14 cellular contexts compared by ENCODE assay signal in the genomic region with DNA sequence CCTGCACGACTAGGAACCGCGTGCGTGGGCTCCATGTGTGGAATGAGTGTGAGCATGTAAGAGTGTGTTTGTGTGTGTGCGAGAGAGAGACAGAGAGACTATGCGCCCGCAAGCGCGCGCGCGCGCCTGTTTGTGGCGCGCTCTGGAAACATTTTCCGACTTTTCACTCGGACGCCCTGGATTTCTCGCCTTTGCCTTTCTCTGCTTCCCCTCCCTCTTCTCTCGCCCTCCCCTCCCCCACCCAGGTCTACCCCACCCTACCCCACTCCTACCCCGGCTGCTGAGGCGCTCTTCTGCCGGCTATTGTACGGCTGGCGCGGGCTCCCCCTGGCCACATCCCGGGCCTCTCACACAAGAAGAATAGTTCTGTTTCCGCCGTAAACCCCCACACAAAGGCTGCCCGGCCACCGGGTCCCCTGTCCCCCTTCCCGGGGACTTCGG. TPM values are rescaled to one million over a fixed set of nuclear protein-coding genes. Genes with fewer than 3 reads are reported as not detected.
DNase-seq lines count a peak whose midpoint lies in the region; ATAC-seq and TF ChIP-seq lines count a peak whose summit lies in the region.
"Had no signal": no experiment of that assay in that cellular context is flagged by ENCODE, and none has a peak within 500 bp of the region (broad histone marks: within the 10 kb centered on the region; RNA-seq: fewer than 3 reads in every experiment).

No MANE protein-coding gene starts in this region.

- peak overlapping the region; percentile 99 for H3K4me2 ChIP-seq in neural progenitor cell

- no peak for ATAC-seq in activated T-helper 17 cell treated with anti-CD3 and anti-CD28 coated beads, Interleukin-2, amount 50 U/mL, for 72 hours (replicated peaks)
- ATAC-seq in HG03565 (IDR thresholded peaks at IDR 0.05; ENCODE audit: unreplicated experiment): no peak

- peaks cover 85% of the 10 kb centered on the region for H3K27me3 Mint-ChIP-seq in neural progenitor cell (ENCODE audit: insufficient read depth, low read depth)
- peaks cover 95% of the 10 kb centered on the region for H3K27me3 Mint-ChIP-seq in mesothelial cell of epicardium (ENCODE audit: low read depth)
- H3K27me3 Mint-ChIP-seq in activated T-helper 17 cell treated with anti-CD3 and anti-CD28 coated beads, Interleukin-2, amount 50 U/mL, for 72 hours: peaks cover 54% of the 10 kb centered on the region

- peak overlapping the region; percentile 86 for H3K4me3 ChIP-seq in WERI-Rb-1 (ENCODE audit: low read depth, low read length)
- peak overlapping the region; percentile 96 for H3K4me3 ChIP-seq in neural progenitor cell

- H3K27me3 ChIP-seq in WERI-Rb-1 (ENCODE audit: insufficient read depth, low read depth, severe bottlenecking) (no peaks in the 10 kb centered on the region), neural progenitor cell (peaks cover 79% of the 10 kb centered on the region)

- CTCF ChIA-PET in HEK293T (lab: Yijun Ruan, JAX): no interaction called here

- peaks cover 59% of the 10 kb centered on the region for H3K4me1 ChIP-seq in neural progenitor cell

- H3K36me3 ChIP-seq in WERI-Rb-1: peaks cover 31% of the 10 kb centered on the region
- H3K36me3 ChIP-seq in neural progenitor cell: no peaks in the 10 kb centered on the region

- peaks cover 78% of the 10 kb centered on the region for H3F3A ChIP-seq in neural progenitor cell (ENCODE audit: low read depth)

- H3K4me3 Mint-ChIP-seq in neural progenitor cell (peak overlapping the region; percentile 83), mesothelial cell of epicardium (no peak overlapping the region)
- H3K4me3 Mint-ChIP-seq in activated T-helper 17 cell treated with anti-CD3 and anti-CD28 coated beads, Interleukin-2, amount 50 U/mL, for 72 hours: no peak overlapping the region
- H3K4me3 Mint-ChIP-seq: activated B cell treated with CpG ODN at 0.5 μM for 24 hours had no signal

- H3K36me3 Mint-ChIP-seq in neural progenitor cell (no peaks in the 10 kb centered on the region), mesothelial cell of epicardium (no peaks in the 10 kb centered on the region)
- no peaks in the 10 kb centered on the region for H3K36me3 Mint-ChIP-seq in activated T-helper 17 cell treated with anti-CD3 and anti-CD28 coated beads, Interleukin-2, amount 50 U/mL, for 72 hours (ENCODE audit: low read depth)

- peaks cover 81% of the 10 kb centered on the region for H4K20me1 ChIP-seq in neural progenitor cell (ENCODE audit: low read depth)

- H3K27ac ChIP-seq in WERI-Rb-1 (peak overlapping the region; percentile 97), neural progenitor cell (peak overlapping the region; percentile 50)
- H3K27ac ChIP-seq: dorsolateral prefrontal cortex had no signal

- peaks cover 98% of the 10 kb centered on the region for H3K79me2 ChIP-seq in neural progenitor cell (ENCODE audit: low read depth)

- H3K9ac ChIP-seq in neural progenitor cell: peak overlapping the region; percentile 59

- H3K4me1 Mint-ChIP-seq in neural progenitor cell: peaks cover 40% of the 10 kb centered on the region
- H3K4me1 Mint-ChIP-seq in mesothelial cell of epicardium: peaks cover 16% of the 10 kb centered on the region
- peaks cover 6% of the 10 kb centered on the region for H3K4me1 Mint-ChIP-seq in activated T-helper 17 cell treated with anti-CD3 and anti-CD28 coated beads, Interleukin-2, amount 50 U/mL, for 72 hours

- DNase-seq in DMS153 treated with DMSO at 0.1 percent for 48 hours (lab: John Stamatoyannopoulos, UW; ENCODE audit: unreplicated experiment) (peak; percentile 23), DMS153 (lab: John Stamatoyannopoulos, UW) (no peak), HEK293T (ENCODE audit: extremely low spot score) (peak; percentile 35), WERI-Rb-1 (peak; percentile 62), neural progenitor cell (ENCODE audit: low spot score) (peak; percentile 76), mesothelial cell of epicardium (ENCODE audit: low spot score in 2 of 2, unreplicated experiment in 2 of 2) (no peak)
- DNase-seq: 8988T; activated B cell treated with CpG ODN at 0.5 μM for 24 hours; activated naive CD4-positive, alpha-beta T cell treated with Interleukin-2 at 50 U/mL for 16 hours had no signal

- POLR2A ChIA-PET in HEK293T (lab: Yijun Ruan, JAX): interaction anchor here (1.4 kb wide), 1 partner anchor 15 kb away, joined by 5 read pairs; no protein-coding TSS in a partner anchor

- no peak overlapping the region for H3K27ac Mint-ChIP-seq in neural progenitor cell
- no peak overlapping the region for H3K27ac Mint-ChIP-seq in mesothelial cell of epicardium
- no peak overlapping the region for H3K27ac Mint-ChIP-seq in activated T-helper 17 cell treated with anti-CD3 and anti-CD28 coated beads, Interleukin-2, amount 50 U/mL, for 72 hours
- H3K27ac Mint-ChIP-seq: activated B cell treated with CpG ODN at 0.5 μM for 24 hours had no signal

- H3K9me3 Mint-ChIP-seq in neural progenitor cell (peaks cover 8% of the 10 kb centered on the region), mesothelial cell of epicardium (no peaks in the 10 kb centered on the region)
- no peaks in the 10 kb centered on the region for H3K9me3 Mint-ChIP-seq in activated T-helper 17 cell treated with anti-CD3 and anti-CD28 coated beads, Interleukin-2, amount 50 U/mL, for 72 hours
- H3K9me3 Mint-ChIP-seq: activated B cell treated with CpG ODN at 0.5 μM for 24 hours had no signal

- no peaks in the 10 kb centered on the region for H3K9me3 ChIP-seq in WERI-Rb-1 (ENCODE audit: severe bottlenecking)
- H3K9me3 ChIP-seq in neural progenitor cell (ENCODE audit: low read depth): no peaks in the 10 kb centered on the region

- no peak for TF ChIP-seq CTCF in WERI-Rb-1 (IDR thresholded peaks at IDR 0.05; ENCODE audit: low read depth, low read length)
- peak; percentile 14 for TF ChIP-seq CTCF in neural progenitor cell (IDR thresholded peaks at IDR 0.05)
- TF ChIP-seq CTCF in mesothelial cell of epicardium (IDR thresholded peaks at IDR 0.05; ENCODE audit: unreplicated experiment): no peak

- no peak overlapping the region for H2AFZ ChIP-seq in neural progenitor cell (replicated peaks)

TF ChIP-seq in HEK293T, 16 proteins besides CTCF, POLR2A, EP300 and RAD21:
- no peak for TF ChIP-seq SUZ12 (IDR thresholded peaks at IDR 0.05)
TF ChIP-seq in HEK293T: peak in this region for 0.

RNA-seq across cellular contexts. Expression of gene SIX3, which starts 7.0 kb away (rescaled TPM):
- total RNA-seq in neural progenitor cell (ENCODE audit: low replicate concordance) (14.5 and 28.8 TPM in 2 replicates), mesothelial cell of epicardium (not detected in 3 replicates)
- not detected for total RNA-seq in activated T-helper 17 cell treated with anti-CD3 and anti-CD28 coated beads, Interleukin-2, amount 50 U/mL, for 72 hours
- total RNA-seq: activated B cell treated with CpG ODN at 0.5 μM for 24 hours, glomerular endothelial cell, M059J had no signal

Comparison
In these comparisons a context has a peak if more than half of its experiments do, and no peak if none do; other contexts are left out.
1. DNase-seq: peak in DMS153 treated with DMSO at 0.1 percent for 48 hours (single experiment), HEK293T (single experiment), WERI-Rb-1 (single experiment) and neural progenitor cell (single experiment); none in DMS153 (single experiment) and mesothelial cell of epicardium (0 of 2).
2. RNA of gene SIX3, which starts 7.0 kb away (total RNA-seq): 14.5 to 28.8 TPM in neural progenitor cell; not detected in activated T-helper 17 cell treated with anti-CD3 and anti-CD28 coated beads, Interleukin-2, amount 50 U/mL, for 72 hours and not detected in mesothelial cell of epicardium; every median in the first group is over 10 times any median in the second.